26 cellular contexts compared by ENCODE assay signal in the genomic region with DNA sequence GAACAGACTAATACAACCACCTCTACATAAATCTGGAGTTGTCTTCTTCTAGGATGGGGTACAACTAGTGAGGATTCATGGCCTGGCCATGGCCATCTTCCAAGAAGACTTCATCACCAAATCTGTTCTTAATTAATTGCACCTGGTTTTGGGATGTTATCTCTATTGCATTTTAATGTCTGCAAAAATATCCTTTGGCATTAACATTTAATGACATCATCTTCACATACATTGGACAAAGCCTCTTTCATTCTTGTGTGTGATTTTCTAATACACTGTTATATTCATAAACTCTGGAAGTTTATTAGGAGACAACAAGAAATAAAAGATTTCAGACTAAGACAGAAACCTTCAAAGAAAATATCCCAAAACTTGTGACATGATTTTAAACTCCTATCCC.
"Had no signal": no experiment of that assay in that cellular context is flagged by ENCODE, and none has a peak within 500 bp of the region (broad histone marks: within the 10 kb centered on the region; RNA-seq: fewer than 3 reads in every experiment).

No MANE protein-coding gene starts in this region.

- H3K4me1 ChIP-seq: esophagus squamous epithelium, gastrocnemius medialis, heart right ventricle, left lung, lower lobe of right lung had no signal

- H3K36me3 ChIP-seq: esophagus squamous epithelium, gastrocnemius medialis, heart right ventricle, left lung, lower lobe of right lung had no signal

- H3K4me3 ChIP-seq: coronary artery, dorsolateral prefrontal cortex, esophagus squamous epithelium, gastrocnemius medialis, heart right ventricle, left lung, lower lobe of right lung, mucosa of descending colon had no signal

- ATAC-seq: esophagus mucosa, gastrocnemius medialis, heart right ventricle, left cardiac atrium, left lung, left ventricle myocardium superior, lower lobe of right lung, mucosa of descending colon had no signal

- H3K27ac ChIP-seq: coronary artery, dorsolateral prefrontal cortex, epithelial cell of prostate, esophagus squamous epithelium, gastrocnemius medialis, heart right ventricle, left lung, lower lobe of right lung had no signal

- FAIRE-seq: colon, endothelial cell of umbilical vein, islet of Langerhans, keratinocyte had no signal

- DNase-seq: dermis blood vessel endothelial cell; dorsolateral prefrontal cortex; effector CD4-positive, alpha-beta T cell; effector memory CD4-positive, alpha-beta T cell; erythroblast; esophagus squamous epithelium; foreskin melanocyte; gastrocnemius medialis; glutamatergic neuron; head of caudate nucleus; heart right ventricle; hippocampal formation; left cardiac atrium; left lung; left ventricle myocardium superior; lower lobe of right lung; mesenchymal stem cell; mucosa of descending colon; naive B cell had no signal

- H3K9me3 ChIP-seq: gastrocnemius medialis had no signal

- H3K27me3 ChIP-seq: dorsolateral prefrontal cortex, gastrocnemius medialis, heart right ventricle, left lung had no signal
